In the genomic region with DNA sequence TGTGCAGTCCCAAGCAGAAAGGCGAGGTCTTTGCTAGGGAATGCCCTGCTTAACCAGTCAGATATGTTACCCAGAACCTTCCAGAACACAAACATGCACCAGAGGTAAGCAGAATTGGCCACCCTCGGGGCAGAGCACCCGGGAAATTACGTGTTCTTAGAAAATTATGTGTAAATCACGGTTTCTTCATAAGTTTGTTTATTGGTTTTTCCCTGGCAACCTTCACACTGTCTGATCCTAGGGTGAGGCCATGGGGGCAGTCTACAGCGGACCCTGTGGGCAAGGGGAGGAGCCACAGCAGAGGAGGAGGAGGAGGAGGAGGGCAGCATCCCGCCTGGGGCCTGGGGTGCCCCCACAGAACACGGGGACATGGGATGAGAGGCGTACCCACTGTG, we compare ENCODE assay signal across 22 cellular contexts. TPM values are rescaled to one million over a fixed set of nuclear protein-coding genes. Genes with fewer than 3 reads are reported as not detected.
DNase-seq lines count a peak whose midpoint lies in the region; ATAC-seq, FAIRE-seq and TF ChIP-seq lines count a peak whose summit lies in the region.
"Had no signal": no experiment of that assay in that cellular context is flagged by ENCODE, and none has a peak within 500 bp of the region (broad histone marks: within the 10 kb centered on the region; RNA-seq: fewer than 3 reads in every experiment).

No MANE protein-coding gene starts in this region.

- H3K4me3 ChIP-seq in IMR-90 (ENCODE audit: insufficient read depth, low read depth, low read length) = no peak overlapping the region
- no peak overlapping the region for H3K4me3 ChIP-seq in bronchial epithelial cell (ENCODE audit: low read depth, low read length)
- no peak overlapping the region for H3K4me3 ChIP-seq in tibial nerve
- H3K4me3 ChIP-seq in CD4-positive, alpha-beta memory T cell (ENCODE audit: low read length in 2 of 2) = no peak overlapping the region
- H3K4me3 ChIP-seq: coronary artery, SJSA1 had no signal

- no peaks in the 10 kb centered on the region for H3K27me3 Mint-ChIP-seq in mesothelial cell of epicardium (ENCODE audit: low read depth)
- H3K27me3 Mint-ChIP-seq in CD4-positive, alpha-beta memory T cell = no peaks in the 10 kb centered on the region
- H3K27me3 Mint-ChIP-seq in activated naive CD4-positive, alpha-beta T cell treated with anti-CD3 and anti-CD28 coated beads, Interleukin-2, amount 10 ng/mL, durations not matched to agents 7 days and 5 days = peaks cover 3% of the 10 kb centered on the region
- H3K27me3 Mint-ChIP-seq: B cell; IgD-negative memory B cell; naive thymus-derived CD8-positive, alpha-beta T cell had no signal

- H3K18ac ChIP-seq in IMR-90 (ENCODE audit: low read depth, low read length) = no peak overlapping the region

- H2BK20ac ChIP-seq in IMR-90 (ENCODE audit: low read depth, low read length) = no peak overlapping the region

- POLR2A ChIA-PET in IMR-90 (lab: Charles Lee; ENCODE audit: unreplicated experiment) = no interaction called here
- POLR2A ChIA-PET in CD4-positive, alpha-beta memory T cell (lab: Charles Lee; ENCODE audit: partially characterized antibody) = no interaction called here

- H4K20me1 ChIP-seq in IMR-90 (ENCODE audit: insufficient read depth, low read length) = peaks cover 100% of the 10 kb centered on the region

- no peaks in the 10 kb centered on the region for H3K36me3 Mint-ChIP-seq in mesothelial cell of epicardium
- H3K36me3 Mint-ChIP-seq in CD4-positive, alpha-beta memory T cell = no peaks in the 10 kb centered on the region
- H3K36me3 Mint-ChIP-seq in activated naive CD4-positive, alpha-beta T cell treated with anti-CD3 and anti-CD28 coated beads, Interleukin-2, amount 10 ng/mL, durations not matched to agents 7 days and 5 days = no peaks in the 10 kb centered on the region
- H3K36me3 Mint-ChIP-seq: IgD-negative memory B cell; naive thymus-derived CD8-positive, alpha-beta T cell had no signal

- H3K56ac ChIP-seq in IMR-90 (ENCODE audit: extremely low read depth, insufficient read depth, low read length) = no peak overlapping the region

- H3K14ac ChIP-seq in IMR-90 (replicated peaks; ENCODE audit: low read depth, low read length) = no peak overlapping the region

- H3K9me3 Mint-ChIP-seq in mesothelial cell of epicardium = no peaks in the 10 kb centered on the region
- no peaks in the 10 kb centered on the region for H3K9me3 Mint-ChIP-seq in CD4-positive, alpha-beta memory T cell
- no peaks in the 10 kb centered on the region for H3K9me3 Mint-ChIP-seq in activated naive CD4-positive, alpha-beta T cell treated with anti-CD3 and anti-CD28 coated beads, Interleukin-2, amount 10 ng/mL, durations not matched to agents 7 days and 5 days
- H3K9me3 Mint-ChIP-seq: IgD-negative memory B cell; naive thymus-derived CD8-positive, alpha-beta T cell had no signal

- TF ChIP-seq EP300 in tibial nerve (IDR thresholded peaks at IDR 0.05) = no peak

- H3K9me3 ChIP-seq in IMR-90 (ENCODE audit: control insufficient read depth, insufficient read depth, low read length) = no peaks in the 10 kb centered on the region
- no peaks in the 10 kb centered on the region for H3K9me3 ChIP-seq in tibial nerve
- H3K9me3 ChIP-seq in CD4-positive, alpha-beta memory T cell (ENCODE audit: control insufficient read depth in 1 of 2, low read length in 2 of 2) = no peaks in the 10 kb centered on the region
- H3K9me3 ChIP-seq: SJSA1 had no signal

- peaks cover 17 to 92% of the 10 kb centered on the region in 2 experiments for H3K79me1 ChIP-seq in IMR-90 (ENCODE audit: low read depth in 1 of 2, low read length in 2 of 2)

- no peak overlapping the region for H3K4me3 Mint-ChIP-seq in mesothelial cell of epicardium
- H3K4me3 Mint-ChIP-seq in CD4-positive, alpha-beta memory T cell = no peak overlapping the region
- no peak overlapping the region for H3K4me3 Mint-ChIP-seq in activated naive CD4-positive, alpha-beta T cell treated with anti-CD3 and anti-CD28 coated beads, Interleukin-2, amount 10 ng/mL, durations not matched to agents 7 days and 5 days
- H3K4me3 Mint-ChIP-seq: B cell; IgD-negative memory B cell; naive thymus-derived CD8-positive, alpha-beta T cell had no signal

- no peak overlapping the region for H3K4ac ChIP-seq in IMR-90 (ENCODE audit: low read depth, low read length)

- no peak overlapping the region for H3K23ac ChIP-seq in IMR-90 (ENCODE audit: low read depth, low read length)

- TF ChIP-seq CTCF in IMR-90 (conservative IDR thresholded peaks at IDR 0.05; ENCODE audit: low read depth, low read length) (no peak), bronchial epithelial cell (IDR thresholded peaks at IDR 0.05; ENCODE audit: insufficient read depth, low read length, severe bottlenecking) (no peak), mesothelial cell of epicardium (IDR thresholded peaks at IDR 0.05; ENCODE audit: unreplicated experiment) (no peak), tibial nerve (IDR thresholded peaks at IDR 0.05) (no peak)

- ATAC-seq in IMR-90 (ENCODE audit: low read depth) = no peak
- ATAC-seq in HG02970 (IDR thresholded peaks at IDR 0.05; ENCODE audit: low FRiP score, unreplicated experiment) = no peak
- ATAC-seq in HG03175 (IDR thresholded peaks at IDR 0.05; ENCODE audit: unreplicated experiment) = no peak
- ATAC-seq: naive thymus-derived CD8-positive, alpha-beta T cell; stimulated activated naive CD8-positive, alpha-beta T cell treated with anti-CD3 and anti-CD28 coated beads, Interleukin-15, Interleukin-2, amounts not matched to agents 100 U/mL and 50 U/mL, for 24 hours had no signal

- 90% methylated on average over 4 of the region's 9 CpGs; no CpG with 5 or more reads in 1 of the 2 experiments for WGBS in IMR-90 (ENCODE audit: extremely low coverage in 2 of 2, insufficient read length in 1 of 2), 2 experiments
- 51 to 62% methylated on average over 9 of the region's 9 CpGs for WGBS in tibial nerve, 2 donors

- H3K27ac ChIP-seq in IMR-90 (ENCODE audit: insufficient read depth, low read length) = no peak overlapping the region
- peak overlapping the region in 3 of 4 donors; percentile 51 to 94 (median 69) for H3K27ac ChIP-seq in tibial nerve
- H3K27ac ChIP-seq in CD4-positive, alpha-beta memory T cell (ENCODE audit: low read depth, low read length) = no peak overlapping the region
- H3K27ac ChIP-seq: SJSA1 had no signal

- H3K4me2 ChIP-seq in IMR-90 (ENCODE audit: low read depth, low read length) = no peak overlapping the region

- H2BK5ac ChIP-seq in IMR-90 (ENCODE audit: low read depth, low read length, poor library complexity, severe bottlenecking) = no peak overlapping the region

- no peak overlapping the region for H3K9ac ChIP-seq in IMR-90 (ENCODE audit: low read depth, low read length)

- TF ChIP-seq RAD21 in IMR-90 (IDR thresholded peaks at IDR 0.05; ENCODE audit: low read length) = no peak

- CTCF ChIA-PET in IMR-90 (lab: Yijun Ruan, JAX) = no interaction called here
- CTCF ChIA-PET in CD4-positive, alpha-beta memory T cell (lab: Charles Lee; ENCODE audit: partially characterized antibody) = no interaction called here
- CTCF ChIA-PET in activated naive CD4-positive, alpha-beta T cell treated with anti-CD3 and anti-CD28 coated beads, Interleukin-2, amount 10 ng/mL, durations not matched to agents 7 days and 5 days (lab: Charles Lee) = no interaction called here

- no peak for TF ChIP-seq POLR2A in IMR-90 (IDR thresholded peaks at IDR 0.05; ENCODE audit: low read depth, low read length)
- TF ChIP-seq POLR2A in tibial nerve (IDR thresholded peaks at IDR 0.05) = no peak

- H3K4me1 ChIP-seq in IMR-90 (ENCODE audit: control insufficient read depth, insufficient read depth, low read length) (peaks cover 8% of the 10 kb centered on the region; the same call in 1 of the 2 replicates), tibial nerve (peaks cover 0 to 100% (median 76%) of the 10 kb centered on the region in 4 donors)
- H3K4me1 ChIP-seq in CD4-positive, alpha-beta memory T cell (ENCODE audit: insufficient read depth, low read length) = no peaks in the 10 kb centered on the region
- H3K4me1 ChIP-seq: SJSA1 had no signal

- H2AK9ac ChIP-seq in IMR-90 (replicated peaks; ENCODE audit: low read depth, low read length, poor library complexity) = no peak overlapping the region

- H3K4me1 Mint-ChIP-seq in mesothelial cell of epicardium = peaks cover 41% of the 10 kb centered on the region
- peaks cover 0 to 6% (median under 1%) of the 10 kb centered on the region in 4 donors for H3K4me1 Mint-ChIP-seq in CD4-positive, alpha-beta memory T cell
- H3K4me1 Mint-ChIP-seq in activated naive CD4-positive, alpha-beta T cell treated with anti-CD3 and anti-CD28 coated beads, Interleukin-2, amount 10 ng/mL, durations not matched to agents 7 days and 5 days = no peaks in the 10 kb centered on the region
- H3K4me1 Mint-ChIP-seq: B cell, IgD-negative memory B cell had no signal

- no peak for FAIRE-seq in bronchial epithelial cell (lab: Jason Lieb, UNC)

- no peak overlapping the region for H4K8ac ChIP-seq in IMR-90 (ENCODE audit: low read depth in 2 of 2, low read length in 2 of 2)

- BruUV-seq in IMR-90 (replicated peaks; lab: Mats Ljungman, UMichigan) = no TSS peak

- no peaks in the 10 kb centered on the region for H3K36me3 ChIP-seq in IMR-90 (ENCODE audit: control insufficient read depth, insufficient read depth, low read length)
- no peaks in the 10 kb centered on the region for H3K36me3 ChIP-seq in bronchial epithelial cell (ENCODE audit: control insufficient read depth, insufficient read depth, low read length)
- no peaks in the 10 kb centered on the region for H3K36me3 ChIP-seq in tibial nerve
- no peaks in the 10 kb centered on the region for H3K36me3 ChIP-seq in CD4-positive, alpha-beta memory T cell (ENCODE audit: insufficient read depth, low read length)
- H3K36me3 ChIP-seq: SJSA1 had no signal

- H3K27me3 ChIP-seq in IMR-90 (ENCODE audit: control insufficient read depth, insufficient read depth, low read length) (no peaks in the 10 kb centered on the region), bronchial epithelial cell (ENCODE audit: control insufficient read depth, insufficient read depth, low read length) (no peaks in the 10 kb centered on the region), tibial nerve (no peaks in the 10 kb centered on the region)
- no peaks in the 10 kb centered on the region for H3K27me3 ChIP-seq in CD4-positive, alpha-beta memory T cell (ENCODE audit: insufficient read depth, low read length)
- H3K27me3 ChIP-seq: SJSA1 had no signal

- in situ Hi-C loops in IMR-90 (cut with MboI; ENCODE audit: low sequenced_read_pairs) = no loop called here

- DNase-seq in IMR-90 (no peak), bronchial epithelial cell (ENCODE audit: low read depth) (peak; percentile 34), mesothelial cell of epicardium (ENCODE audit: low spot score in 2 of 2, unreplicated experiment in 2 of 2) (no peak), tibial nerve (ENCODE audit: low spot score in 2 of 2) (no peak)
- no peak for DNase-seq in CD4-positive, alpha-beta memory T cell
- DNase-seq in activated naive CD4-positive, alpha-beta T cell treated with anti-CD3 and anti-CD28 coated beads, Interleukin-2, amount 10 ng/mL, durations not matched to agents 7 days and 5 days = no peak
- DNase-seq: activated CD4-positive, alpha-beta T cell treated with anti-CD3 and anti-CD28 coated beads for 4 hours; activated CD8-positive, alpha-beta memory T cell treated with anti-CD3 and anti-CD28 coated beads, Interleukin-2, amount 50 U/mL, for 48 hours; anterior cingulate cortex; head of caudate nucleus; naive thymus-derived CD8-positive, alpha-beta T cell; NCI-H2081; NCI-H510A; retina; stimulated activated naive CD8-positive, alpha-beta T cell treated with anti-CD3 and anti-CD28 coated beads, Interleukin-15, Interleukin-2, amounts not matched to agents 100 U/mL and 50 U/mL, for 24 hours; T1000 had no signal

- H2AFZ ChIP-seq in IMR-90 (replicated peaks; ENCODE audit: low read length, poor library complexity) = peak overlapping the region; percentile 32

- no peak overlapping the region for H2BK15ac ChIP-seq in IMR-90 (ENCODE audit: low read depth, low read length)

- intact Hi-C loops in IMR-90 (cut with micrococcal nuclease) = no loop called here
- intact Hi-C loops in CD4-positive, alpha-beta memory T cell (cut with micrococcal nuclease) = no loop called here

- H3K9me1 ChIP-seq in IMR-90 (ENCODE audit: insufficient read depth, low read length) = peaks cover 3% of the 10 kb centered on the region; the same call in 1 of the 2 replicates

- no peak overlapping the region for H2BK120ac ChIP-seq in IMR-90 (ENCODE audit: low read depth, low read length)

- H4K5ac ChIP-seq in IMR-90 (ENCODE audit: low read depth, low read length) = no peak overlapping the region

- no peak overlapping the region for H4K91ac ChIP-seq in IMR-90 (ENCODE audit: insufficient read depth, low read depth, low read length)

- no peak overlapping the region for H2AK5ac ChIP-seq in IMR-90 (ENCODE audit: low read depth, low read length)

- H3K27ac Mint-ChIP-seq in mesothelial cell of epicardium = peak overlapping the region; percentile 83
- no peak overlapping the region for H3K27ac Mint-ChIP-seq in CD4-positive, alpha-beta memory T cell
- H3K27ac Mint-ChIP-seq in activated naive CD4-positive, alpha-beta T cell treated with anti-CD3 and anti-CD28 coated beads, Interleukin-2, amount 10 ng/mL, durations not matched to agents 7 days and 5 days = no peak overlapping the region
- H3K27ac Mint-ChIP-seq: B cell, IgD-negative memory B cell had no signal

- dilution Hi-C loops in IMR-90 (cut with HindIII; ENCODE audit: low sequenced_read_pairs, unreplicated experiment) = no loop called here

RNA-seq across cellular contexts. Expression of a gene that starts 31.4 kb away (rescaled TPM):
- total RNA-seq in IMR-90 (2012; rRNA removed) = 7.5 and 8.1 TPM in 2 replicates
- 17.9 and 19.0 TPM in 2 replicates for polyA plus RNA-seq in IMR-90 (2012; rRNA removed)
- 7.8 and 17.6 TPM in 2 replicates for polyA plus RNA-seq in IMR-90 (2012; cell fraction: cytosol; rRNA removed)
- 11.2 and 21.7 TPM in 2 replicates for polyA plus RNA-seq in IMR-90 (2012; cell fraction: nucleus; rRNA removed; ENCODE audit: low replicate concordance)
- 16.8 and 21.3 TPM in 2 replicates for total RNA-seq in bronchial epithelial cell
- total RNA-seq in mesothelial cell of epicardium = 43.7 to 46.0 TPM (median 45.0 TPM) in 3 replicates
- total RNA-seq in tibial nerve = 10 to 100 TPM; 53.5 to 61.5 (median 56.5) TPM
- 10 to 100 TPM; 11.6 to 11.9 TPM for total RNA-seq in CD4-positive, alpha-beta memory T cell
- polyA plus RNA-seq in CD4-positive, alpha-beta memory T cell = 1 to 10 TPM; 1.0 to 1.3 TPM

Comparison
In these comparisons a context has a peak if more than half of its experiments do, and no peak if none do; other contexts are left out.
1. H3K27ac ChIP-seq: peak in tibial nerve (3 of 4); none in IMR-90 (single experiment) and CD4-positive, alpha-beta memory T cell (single experiment).